28 cellular contexts compared by ENCODE assay signal in the genomic region with DNA sequence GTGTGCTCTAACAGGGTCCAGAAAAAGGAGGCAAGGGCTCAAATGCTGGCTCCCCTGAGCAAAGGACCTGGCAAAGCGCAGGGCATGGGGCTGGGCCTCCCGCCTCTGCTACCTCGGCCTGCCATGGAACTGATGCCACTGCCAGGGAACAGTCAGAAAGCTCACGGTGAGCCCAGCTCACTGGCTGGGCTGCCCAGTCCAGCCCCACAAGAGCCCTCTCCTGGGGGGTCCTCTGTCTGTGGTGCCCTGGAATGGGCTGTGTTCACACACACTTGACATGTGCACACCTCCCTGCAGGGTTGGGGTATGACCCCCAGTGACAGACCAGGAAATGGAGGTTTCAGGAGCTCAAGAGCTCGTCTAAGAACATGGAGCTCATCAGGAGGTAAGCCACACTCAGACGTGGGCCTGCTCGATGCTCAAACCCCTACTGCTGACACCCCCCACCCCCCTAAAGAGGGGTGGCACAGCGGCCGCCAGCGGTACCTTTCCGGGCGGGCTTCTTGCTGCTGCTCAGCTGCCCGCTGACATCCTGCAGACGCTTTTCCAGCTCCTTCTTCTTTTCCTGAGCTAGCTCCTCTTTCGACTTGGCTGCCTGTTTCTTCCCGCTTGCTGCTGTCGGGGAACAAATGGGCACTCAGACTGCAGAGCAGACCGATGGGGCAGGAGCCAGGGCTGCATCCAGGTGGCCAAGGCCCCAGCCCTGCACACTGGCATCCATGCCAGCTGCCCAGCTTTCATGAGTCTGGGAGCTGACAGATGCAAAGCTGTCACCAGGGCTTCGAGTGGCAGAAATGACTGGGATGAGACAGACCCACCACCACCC. TPM values are rescaled to one million over a fixed set of nuclear protein-coding genes. Genes with fewer than 3 reads are reported as not detected.
DNase-seq lines count a peak whose midpoint lies in the region; ATAC-seq and TF ChIP-seq lines count a peak whose summit lies in the region.
"Had no signal": no experiment of that assay in that cellular context is flagged by ENCODE, and none has a peak within 500 bp of the region (broad histone marks: within the 10 kb centered on the region; RNA-seq: fewer than 3 reads in every experiment).

No MANE protein-coding gene starts in this region.

- H3K27me3 ChIP-seq in neuronal stem cell (ENCODE audit: control insufficient read depth in 3 of 3, insufficient read depth in 3 of 3, low read depth in 1 of 3, low read length in 3 of 3): no peaks in the 10 kb centered on the region
- H3K27me3 ChIP-seq in spleen (replicated peaks in 1 of 7): no peaks in the 10 kb centered on the region

- intact Hi-C loops in spleen (cut with DNase I; ENCODE audit: low total_unique reads): no loop called here

- H2BK15ac ChIP-seq in neuronal stem cell (ENCODE audit: low read length): no peak overlapping the region

- peak overlapping the region; percentile 52 for H3K23ac ChIP-seq in neuronal stem cell (ENCODE audit: low read depth, low read length, poor library complexity)

- no peak for DNase-seq in activated T-cell treated with anti-CD3 and anti-CD28 coated beads, Interleukin-2, amount 50 U/mL, for 24 hours
- no peak for DNase-seq in activated T-cell treated with anti-CD3 and anti-CD28 coated beads, Interleukin-2, amount 50 U/mL, for 4 hours
- DNase-seq in cerebellum (ENCODE audit: low spot score) (peak; percentile 75), neuronal stem cell (ENCODE audit: low spot score) (no peak), spleen (peak; percentile 57), UCSD-AML1 (lab: John Stamatoyannopoulos, UW; ENCODE audit: unreplicated experiment) (no peak), hippocampal formation (lab: John Stamatoyannopoulos, UW) (no peak)
- DNase-seq: CD8-positive, alpha-beta T cell; DMS79 treated with DMSO at 0.1 percent for 48 hours; GOT3; HCEC 1CT; IMR-90; KG1; MM.1S; NCI-H1417; NCI-H1694 treated with DMSO at 0.1 percent for 48 hours; NCI-H2081; NCI-H2171; NCI-H226; NCI-H510A; NCI-H69; RPMI8226; SHP77 treated with DMSO at 0.1 percent for 48 hours had no signal

- TF ChIP-seq CTCF in spleen (IDR thresholded peaks at IDR 0.05 in 8 of 11, conservative IDR thresholded peaks at IDR 0.05 in 3 of 11): no peak

- H2AFZ ChIP-seq in neuronal stem cell (ENCODE audit: low read length): no peak overlapping the region

- H3K18ac ChIP-seq in neuronal stem cell (ENCODE audit: low read length): no peak overlapping the region

- peaks cover 78% of the 10 kb centered on the region for H3K36me3 Mint-ChIP-seq in activated T-cell treated with anti-CD3 and anti-CD28 coated beads, Interleukin-2, amount 50 U/mL, for 24 hours (ENCODE audit: low read depth)
- peaks cover 39% of the 10 kb centered on the region for H3K36me3 Mint-ChIP-seq in activated T-cell treated with anti-CD3 and anti-CD28 coated beads, Interleukin-2, amount 50 U/mL, for 4 hours (ENCODE audit: insufficient read depth)

- H3K9ac ChIP-seq in neuronal stem cell (ENCODE audit: low read depth, low read length, poor library complexity): peak overlapping the region; percentile 38

- no peak for TF ChIP-seq POLR2A in spleen (IDR thresholded peaks at IDR 0.05)

- H3K4me3 Mint-ChIP-seq in activated T-cell treated with anti-CD3 and anti-CD28 coated beads, Interleukin-2, amount 50 U/mL, for 24 hours: no peak overlapping the region
- no peak overlapping the region for H3K4me3 Mint-ChIP-seq in activated T-cell treated with anti-CD3 and anti-CD28 coated beads, Interleukin-2, amount 50 U/mL, for 4 hours
- H3K4me3 Mint-ChIP-seq: B cell; CD8-positive, alpha-beta T cell had no signal

- H3K27ac Mint-ChIP-seq in activated T-cell treated with anti-CD3 and anti-CD28 coated beads, Interleukin-2, amount 50 U/mL, for 24 hours: peak overlapping the region; percentile 7
- H3K27ac Mint-ChIP-seq: B cell; CD8-positive, alpha-beta T cell had no signal

- no peak overlapping the region for H3K4me2 ChIP-seq in neuronal stem cell (ENCODE audit: insufficient read depth, low read length, poor library complexity, severe bottlenecking)

- H3K4me1 ChIP-seq in neuronal stem cell (ENCODE audit: control insufficient read depth in 2 of 2, insufficient read depth in 1 of 2, low read depth in 1 of 2, low read length in 2 of 2) (no peaks in the 10 kb centered on the region), spleen (no peaks in the 10 kb centered on the region)
- H3K4me1 ChIP-seq: Caco-2 had no signal

- peaks cover 6% of the 10 kb centered on the region for H3K9me3 Mint-ChIP-seq in activated T-cell treated with anti-CD3 and anti-CD28 coated beads, Interleukin-2, amount 50 U/mL, for 24 hours
- H3K9me3 Mint-ChIP-seq in activated T-cell treated with anti-CD3 and anti-CD28 coated beads, Interleukin-2, amount 50 U/mL, for 4 hours: peaks cover 7% of the 10 kb centered on the region

- H3K9me3 ChIP-seq in neuronal stem cell (replicated peaks in 1 of 2; ENCODE audit: control insufficient read depth in 2 of 2, insufficient read depth in 1 of 2, low read depth in 1 of 2, low read length in 2 of 2) (no peaks in the 10 kb centered on the region), spleen (peaks cover 0 to 22% (median 16%) of the 10 kb centered on the region in 8 donors)
- H3K9me3 ChIP-seq: Caco-2 had no signal

- H3K36me3 ChIP-seq in neuronal stem cell (replicated peaks in 1 of 2; ENCODE audit: control insufficient read depth in 2 of 2, insufficient read depth in 2 of 2, low read length in 2 of 2): peaks cover 54 to 99% of the 10 kb centered on the region in 2 donors
- peaks cover 0 to 100% (median 85%) of the 10 kb centered on the region in 6 donors for H3K36me3 ChIP-seq in spleen

- no peak overlapping the region for H3K27ac ChIP-seq in neuronal stem cell (replicated peaks; ENCODE audit: low read length)
- H3K27ac ChIP-seq in spleen: no peak overlapping the region
- H3K27ac ChIP-seq: 22Rv1, C4-2B had no signal

- H4K8ac ChIP-seq in neuronal stem cell (ENCODE audit: low read depth, low read length): no peak overlapping the region

- no peak overlapping the region for H4K91ac ChIP-seq in neuronal stem cell (ENCODE audit: low read depth, low read length, poor library complexity)

- no peak overlapping the region for H2BK5ac ChIP-seq in neuronal stem cell (ENCODE audit: low read length)

- H3K79me1 ChIP-seq in neuronal stem cell (ENCODE audit: low read depth, low read length): peaks cover 5% of the 10 kb centered on the region

- no peak overlapping the region for H3K14ac ChIP-seq in neuronal stem cell (ENCODE audit: low read length)

- WGBS in neuronal stem cell (ENCODE audit: extremely low coverage in 2 of 2, insufficient read length in 2 of 2, insufficient replicate concordance in 1 of 2), 2 donors: no CpG with 5 or more reads among the region's 19 CpGs
- 92 to 97% (median 94%) methylated on average over 15 to 19 of the region's 19 CpGs for WGBS in spleen, 5 donors

- H3K4ac ChIP-seq in neuronal stem cell (ENCODE audit: low read length): no peak overlapping the region

- no peaks in the 10 kb centered on the region for H3K27me3 Mint-ChIP-seq in activated T-cell treated with anti-CD3 and anti-CD28 coated beads, Interleukin-2, amount 50 U/mL, for 24 hours
- H3K27me3 Mint-ChIP-seq in activated T-cell treated with anti-CD3 and anti-CD28 coated beads, Interleukin-2, amount 50 U/mL, for 4 hours (ENCODE audit: low read depth): no peaks in the 10 kb centered on the region
- H3K27me3 Mint-ChIP-seq: B cell had no signal

- H3K4me3 ChIP-seq in neuronal stem cell (ENCODE audit: low read length in 2 of 2) (no peak overlapping the region), spleen (no peak overlapping the region)

- H3K4me1 Mint-ChIP-seq in activated T-cell treated with anti-CD3 and anti-CD28 coated beads, Interleukin-2, amount 50 U/mL, for 24 hours (ENCODE audit: low read depth): no peaks in the 10 kb centered on the region
- no peaks in the 10 kb centered on the region for H3K4me1 Mint-ChIP-seq in activated T-cell treated with anti-CD3 and anti-CD28 coated beads, Interleukin-2, amount 50 U/mL, for 4 hours (ENCODE audit: low read depth)
- H3K4me1 Mint-ChIP-seq: B cell had no signal

- H2BK12ac ChIP-seq in neuronal stem cell (ENCODE audit: low read length): no peak overlapping the region

- H2AK5ac ChIP-seq in neuronal stem cell (ENCODE audit: low read depth, low read length): no peak overlapping the region

- ATAC-seq in activated T-cell treated with anti-CD3 and anti-CD28 coated beads, Interleukin-2, amount 50 U/mL, for 4 hours: no peak
- ATAC-seq in HG02973 (IDR thresholded peaks at IDR 0.05; ENCODE audit: unreplicated experiment): no peak
- ATAC-seq: CD8-positive, alpha-beta T cell had no signal

- no peak overlapping the region for H2BK120ac ChIP-seq in neuronal stem cell (ENCODE audit: low read depth, low read length)

RNA-seq across cellular contexts. Expression of a gene that starts 9.1 kb away (rescaled TPM):
- 10 to 100 TPM; 11.9 to 15.5 (median 13.9) TPM for total RNA-seq in activated T-cell treated with anti-CD3 and anti-CD28 coated beads, Interleukin-2, amount 50 U/mL, for 4 hours
- total RNA-seq in cerebellum (20.0 TPM), spleen (10 to 100 TPM in 5 of 7 donors, 1 to 10 TPM in 2; 9.5 to 13.2 (median 11.3) TPM)
- polyA plus RNA-seq in neuronal stem cell (2013, experiment 1 of 2): 33.0 TPM
- 33.5 TPM for polyA plus RNA-seq in neuronal stem cell (2013, experiment 2 of 2)
- polyA plus RNA-seq in spleen: 10 to 100 TPM in 1 of 3 donors, 1 to 10 TPM in 2; 6.9 to 10.2 (median 9.8) TPM

RNA-seq across cellular contexts. Expression of a gene that starts 33.4 kb away (rescaled TPM):
- 10 to 100 TPM; 29.3 to 38.2 (median 32.4) TPM for total RNA-seq in activated T-cell treated with anti-CD3 and anti-CD28 coated beads, Interleukin-2, amount 50 U/mL, for 4 hours
- total RNA-seq in cerebellum (20.1 TPM), spleen (10 to 100 TPM; 21.3 to 54.0 (median 35.9) TPM)
- polyA plus RNA-seq in neuronal stem cell (2013, experiment 1 of 2): 47.9 TPM
- polyA plus RNA-seq in neuronal stem cell (2013, experiment 2 of 2): 50.2 TPM
- polyA plus RNA-seq in spleen: 10 to 100 TPM in 1 of 3 donors, 1 to 10 TPM in 2; 5.9 to 12.6 (median 6.1) TPM

RNA-seq across cellular contexts. Expression of a gene that starts 42.3 kb away (rescaled TPM):
- total RNA-seq in activated T-cell treated with anti-CD3 and anti-CD28 coated beads, Interleukin-2, amount 50 U/mL, for 4 hours: 1 to 10 TPM; 2.7 to 3.7 (median 3.2) TPM
- 16.5 TPM for total RNA-seq in cerebellum
- 18.5 TPM for polyA plus RNA-seq in neuronal stem cell (2013, experiment 1 of 2)
- polyA plus RNA-seq in neuronal stem cell (2013, experiment 2 of 2): 18.8 TPM
- 10 to 100 TPM; 17.9 to 39.2 (median 31.3) TPM for total RNA-seq in spleen
- polyA plus RNA-seq in spleen: 10 to 100 TPM; 14.2 to 25.0 (median 15.0) TPM

Comparison
In these comparisons a context has a peak if more than half of its experiments do, and no peak if none do; other contexts are left out.
1. DNase-seq: peak in cerebellum (single experiment) and spleen (single experiment); none in activated T-cell treated with anti-CD3 and anti-CD28 coated beads, Interleukin-2, amount 50 U/mL, for 24 hours (single experiment), activated T-cell treated with anti-CD3 and anti-CD28 coated beads, Interleukin-2, amount 50 U/mL, for 4 hours (single experiment), neuronal stem cell (single experiment), UCSD-AML1 (single experiment) and hippocampal formation (0 of 2).